Comparison of ENCODE assay signal across 3 cellular contexts in the genomic region with DNA sequence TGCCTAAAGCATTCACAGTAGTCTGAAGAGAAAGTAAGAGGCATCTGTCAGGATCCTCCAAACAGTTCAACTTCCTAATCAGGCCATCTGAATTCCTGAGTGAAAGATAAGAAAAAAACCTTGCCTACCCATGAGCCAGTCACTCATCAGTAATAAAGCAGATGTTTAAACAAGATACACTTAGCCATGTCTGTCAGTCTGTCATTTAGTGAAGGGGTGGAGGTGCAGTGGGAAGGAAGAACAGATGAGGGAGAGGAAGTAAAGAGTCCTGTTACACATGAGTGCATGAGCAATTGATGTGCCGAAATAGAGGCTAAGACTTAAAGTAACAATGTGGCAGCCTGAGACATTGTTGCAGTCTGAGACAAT.
TF ChIP-seq lines count a peak whose summit lies in the region.

No MANE protein-coding gene starts in this region.

TF ChIP-seq in H1, 55 proteins besides CTCF, POLR2A, EP300 and RAD21:
- no peak for TF ChIP-seq EZH2 (IDR thresholded peaks at IDR 0.05; ENCODE audit: low read depth, low read length, severe bottlenecking)
- TF ChIP-seq RFX5 (IDR thresholded peaks at IDR 0.05; ENCODE audit: borderline replicate concordance, low read depth, low read length): no peak
- TF ChIP-seq HDAC2 (IDR thresholded peaks at IDR 0.05; ENCODE audit: borderline replicate concordance in 1 of 2, low read depth in 2 of 2, low read length in 2 of 2): no peak
- no peak for TF ChIP-seq CTBP2 (IDR thresholded peaks at IDR 0.05; ENCODE audit: borderline replicate concordance, insufficient read depth, insufficient read length, low read length)
- TF ChIP-seq TAF1 (IDR thresholded peaks at IDR 0.05; ENCODE audit: low read depth, low read length): no peak
- TF ChIP-seq CEBPB (IDR thresholded peaks at IDR 0.05; ENCODE audit: low read depth, low read length): no peak
- TF ChIP-seq SP2 (IDR thresholded peaks at IDR 0.05; ENCODE audit: low read length): no peak
- no peak for TF ChIP-seq EGR1 (IDR thresholded peaks at IDR 0.05; ENCODE audit: borderline replicate concordance, low read depth, low read length)
- no peak for TF ChIP-seq CBX5 (IDR thresholded peaks at IDR 0.05; ENCODE audit: low read depth, low read length)
- TF ChIP-seq ZNF274 (IDR thresholded peaks at IDR 0.05; ENCODE audit: borderline replicate concordance, extremely low read depth, low read length): no peak
- no peak for TF ChIP-seq JUND (IDR thresholded peaks at IDR 0.05; ENCODE audit: low read length)
- TF ChIP-seq GTF2F1 (IDR thresholded peaks at IDR 0.05; ENCODE audit: borderline replicate concordance, low read depth, low read length): no peak

TF ChIP-seq in neural cell, 6 proteins besides CTCF, POLR2A, EP300 and RAD21 (continued from another document):
- no peak for TF ChIP-seq EZH2 (IDR thresholded peaks at IDR 0.05; ENCODE audit: borderline replicate concordance, insufficient read depth, low read length, poor library complexity, severe bottlenecking)
- TF ChIP-seq POLR2AphosphoS5 (IDR thresholded peaks at IDR 0.05): no peak
- no peak for TF ChIP-seq MXI1 (conservative IDR thresholded peaks at IDR 0.05; ENCODE audit: poor library complexity, severe bottlenecking)
- TF ChIP-seq TAF1 (IDR thresholded peaks at IDR 0.05; ENCODE audit: low read depth): no peak
- TF ChIP-seq, protein P1, sequence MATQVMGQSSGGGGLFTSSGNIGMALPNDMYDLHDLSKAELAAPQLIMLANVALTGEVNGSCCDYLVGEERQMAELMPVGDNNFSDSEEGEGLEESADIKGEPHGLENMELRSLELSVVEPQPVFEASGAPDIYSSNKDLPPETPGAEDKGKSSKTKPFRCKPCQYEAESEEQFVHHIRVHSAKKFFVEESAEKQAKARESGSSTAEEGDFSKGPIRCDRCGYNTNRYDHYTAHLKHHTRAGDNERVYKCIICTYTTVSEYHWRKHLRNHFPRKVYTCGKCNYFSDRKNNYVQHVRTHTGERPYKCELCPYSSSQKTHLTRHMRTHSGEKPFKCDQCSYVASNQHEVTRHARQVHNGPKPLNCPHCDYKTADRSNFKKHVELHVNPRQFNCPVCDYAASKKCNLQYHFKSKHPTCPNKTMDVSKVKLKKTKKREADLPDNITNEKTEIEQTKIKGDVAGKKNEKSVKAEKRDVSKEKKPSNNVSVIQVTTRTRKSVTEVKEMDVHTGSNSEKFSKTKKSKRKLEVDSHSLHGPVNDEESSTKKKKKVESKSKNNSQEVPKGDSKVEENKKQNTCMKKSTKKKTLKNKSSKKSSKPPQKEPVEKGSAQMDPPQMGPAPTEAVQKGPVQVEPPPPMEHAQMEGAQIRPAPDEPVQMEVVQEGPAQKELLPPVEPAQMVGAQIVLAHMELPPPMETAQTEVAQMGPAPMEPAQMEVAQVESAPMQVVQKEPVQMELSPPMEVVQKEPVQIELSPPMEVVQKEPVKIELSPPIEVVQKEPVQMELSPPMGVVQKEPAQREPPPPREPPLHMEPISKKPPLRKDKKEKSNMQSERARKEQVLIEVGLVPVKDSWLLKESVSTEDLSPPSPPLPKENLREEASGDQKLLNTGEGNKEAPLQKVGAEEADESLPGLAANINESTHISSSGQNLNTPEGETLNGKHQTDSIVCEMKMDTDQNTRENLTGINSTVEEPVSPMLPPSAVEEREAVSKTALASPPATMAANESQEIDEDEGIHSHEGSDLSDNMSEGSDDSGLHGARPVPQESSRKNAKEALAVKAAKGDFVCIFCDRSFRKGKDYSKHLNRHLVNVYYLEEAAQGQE (IDR thresholded peaks at IDR 0.05; ENCODE audit: borderline replicate concordance): no peak

TF ChIP-seq in HEK293T, 16 proteins besides CTCF, POLR2A, EP300 and RAD21:
- TF ChIP-seq LEF1 (IDR thresholded peaks at IDR 0.05; ENCODE audit: borderline replicate concordance) (no peak), ZNF384 (IDR thresholded peaks at IDR 0.05) (no peak), BHLHE40 (IDR thresholded peaks at IDR 0.05; ENCODE audit: borderline replicate concordance) (no peak), FOXM1 (IDR thresholded peaks at IDR 0.05; ENCODE audit: borderline replicate concordance) (no peak), FOXK2 (IDR thresholded peaks at IDR 0.05) (no peak), HDGF (IDR thresholded peaks at IDR 0.05; ENCODE audit: borderline replicate concordance) (no peak), SUZ12 (IDR thresholded peaks at IDR 0.05) (no peak), TARDBP (IDR thresholded peaks at IDR 0.05) (no peak), FOXA1 (IDR thresholded peaks at IDR 0.05) (no peak), NFRKB (IDR thresholded peaks at IDR 0.05) (no peak), CTBP1 (IDR thresholded peaks at IDR 0.05; ENCODE audit: borderline replicate concordance) (no peak), L3MBTL2 (conservative IDR thresholded peaks at IDR 0.05) (no peak), ELF4 (IDR thresholded peaks at IDR 0.05) (no peak), SP1 (IDR thresholded peaks at IDR 0.05) (no peak), ARNT (IDR thresholded peaks at IDR 0.05) (no peak)
- TF ChIP-seq, protein P2, sequence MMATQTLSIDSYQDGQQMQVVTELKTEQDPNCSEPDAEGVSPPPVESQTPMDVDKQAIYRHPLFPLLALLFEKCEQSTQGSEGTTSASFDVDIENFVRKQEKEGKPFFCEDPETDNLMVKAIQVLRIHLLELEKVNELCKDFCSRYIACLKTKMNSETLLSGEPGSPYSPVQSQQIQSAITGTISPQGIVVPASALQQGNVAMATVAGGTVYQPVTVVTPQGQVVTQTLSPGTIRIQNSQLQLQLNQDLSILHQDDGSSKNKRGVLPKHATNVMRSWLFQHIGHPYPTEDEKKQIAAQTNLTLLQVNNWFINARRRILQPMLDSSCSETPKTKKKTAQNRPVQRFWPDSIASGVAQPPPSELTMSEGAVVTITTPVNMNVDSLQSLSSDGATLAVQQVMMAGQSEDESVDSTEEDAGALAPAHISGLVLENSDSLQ (IDR thresholded peaks at IDR 0.05): no peak
